In the genomic region with DNA sequence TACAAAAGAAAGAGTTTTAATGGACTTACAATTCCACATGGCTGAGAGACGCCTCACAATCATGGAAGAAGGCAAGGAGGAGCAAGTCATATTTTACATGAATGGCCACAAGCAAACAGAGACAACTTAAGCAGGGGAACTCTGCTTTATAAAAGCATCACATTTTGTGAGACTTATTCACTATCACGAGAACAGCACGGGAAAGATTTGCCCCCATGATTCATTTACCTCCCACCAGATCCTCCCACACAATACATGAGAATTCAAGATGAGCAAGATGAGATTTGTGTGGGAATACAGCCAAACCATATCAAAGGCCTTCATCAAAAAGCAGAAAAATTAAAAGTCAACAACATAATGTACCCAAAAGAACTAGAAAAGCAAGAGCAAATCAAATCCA, we compare ENCODE assay signal across 28 cellular contexts.
"Had no signal": no experiment of that assay in that cellular context is flagged by ENCODE, and none has a peak within 500 bp of the region (broad histone marks: within the 10 kb centered on the region; RNA-seq: fewer than 3 reads in every experiment).

No MANE protein-coding gene starts in this region.

- H3K4me1 ChIP-seq: ascending aorta, breast epithelium had no signal

- H3K36me3 ChIP-seq: ascending aorta, brain microvascular endothelial cell, breast epithelium, WERI-Rb-1 had no signal

- DNase-seq: activated CD4-positive, alpha-beta memory T cell treated with anti-CD3 and anti-CD28 coated beads, Interleukin-2, amount 10 ng/mL, durations not matched to agents 7 days and 5 days; activated CD4-positive, alpha-beta T cell treated with anti-CD3 and anti-CD28 coated beads for 1 hour; activated CD4-positive, alpha-beta T cell treated with anti-CD3 and anti-CD28 coated beads for 36 hours; activated CD4-positive, alpha-beta T cell treated with anti-CD3 and anti-CD28 coated beads for 48 hours; activated CD4-positive, alpha-beta T cell treated with anti-CD3 and anti-CD28 coated beads, Interleukin-2, amount 10 ng/mL, durations not matched to agents 7 days and 5 days; activated CD4-positive, alpha-beta T cell treated with anti-CD3 and anti-CD28 coated beads, Interleukin-2, amount 50 U/mL, for 48 hours; activated CD4-positive, CD25-positive, alpha-beta regulatory T cell; activated CD8-positive, alpha-beta memory T cell treated with anti-CD3 and anti-CD28 coated beads for 24 hours; activated CD8-positive, alpha-beta memory T cell treated with anti-CD3 and anti-CD28 coated beads, Interleukin-2, amount 10 ng/mL, durations not matched to agents 7 days and 5 days; activated CD8-positive, alpha-beta memory T cell treated with anti-CD3 and anti-CD28 coated beads, Interleukin-2, amount 50 U/mL, for 48 hours; activated CD8-positive, alpha-beta T cell treated with anti-CD3 and anti-CD28 coated beads, Interleukin-2, amount 10 ng/mL, durations not matched to agents 7 days and 5 days; activated effector memory CD4-positive, alpha-beta T cell treated with Interleukin-2 at 50 U/mL for 16 hours; activated gamma-delta T cell; activated naive CD4-positive, alpha-beta T cell treated with anti-CD3 and anti-CD28 coated beads, Interleukin-2, amount 10 ng/mL, durations not matched to agents 7 days and 5 days; activated naive CD4-positive, alpha-beta T cell treated with Interleukin-2 at 50 U/mL for 16 hours; activated naive CD8-positive, alpha-beta T cell treated with anti-CD3 and anti-CD28 coated beads, Interleukin-2, amount 10 ng/mL, durations not matched to agents 7 days and 5 days; activated naive CD8-positive, alpha-beta T cell treated with anti-CD3 and anti-CD28 coated beads, Interleukin-2, amount 50 U/mL, for 24 hours; activated T-cell treated with anti-CD3 and anti-CD28 coated beads, Interleukin-2, amount 50 U/mL, for 24 hours; activated T-cell treated with anti-CD3 and anti-CD28 coated beads, Interleukin-2, amount 50 U/mL, for 48 hours; amygdala; brain microvascular endothelial cell; cerebellar nuclear complex; T-helper 1 cell; T-helper 2 cell; T-helper 9 cell; WERI-Rb-1 had no signal

- H3K4me3 ChIP-seq: ascending aorta, breast epithelium had no signal

- H3K27me3 ChIP-seq: ascending aorta, brain microvascular endothelial cell, breast epithelium had no signal

- H3K9me3 ChIP-seq: ascending aorta had no signal

- H3K27ac ChIP-seq: ascending aorta, brain microvascular endothelial cell, breast epithelium, WERI-Rb-1 had no signal
